ENCODE assay signal across 15 cellular contexts in genomic region chr6:83593395-83593785, GRCh38.
"Had no signal": no experiment of that assay in that cellular context is flagged by ENCODE, and none has a peak within 500 bp of the region (broad histone marks: within the 10 kb centered on the region; RNA-seq: fewer than 3 reads in every experiment).

No MANE protein-coding gene starts in this region.

- DNase-seq: activated CD4-positive, alpha-beta T cell treated with anti-CD3 and anti-CD28 coated beads, Interleukin-2, amount 10 ng/mL, durations not matched to agents 7 days and 5 days; activated CD8-positive, alpha-beta T cell treated with anti-CD3 and anti-CD28 coated beads, Interleukin-2, amount 10 ng/mL, durations not matched to agents 7 days and 5 days; activated naive CD4-positive, alpha-beta T cell treated with anti-CD3 and anti-CD28 coated beads for 36 hours; activated T-cell treated with anti-CD3 and anti-CD28 coated beads, Interleukin-2, amount 50 U/mL, for 4 hours; central memory CD4-positive, alpha-beta T cell; dorsolateral prefrontal cortex; left ventricle myocardium superior; occipital lobe; retina; stimulated activated CD4-positive, alpha-beta T cell treated with anti-CD3 and anti-CD28 coated beads, Interleukin-12 subunit alpha, Interleukin-12 subunit beta, amount 100 ng/mL, for 4 hours; stimulated activated CD4-positive, alpha-beta T cell treated with anti-CD3 and anti-CD28 coated beads, Interleukin-2, amount 100 ng/mL, for 24 hours; transverse colon had no signal

- H3K4me1 ChIP-seq: transverse colon, vagina had no signal

- H3K9me3 Mint-ChIP-seq: activated CD4-positive, alpha-beta T cell treated with anti-CD3 and anti-CD28 coated beads, Interleukin-2, amount 10 ng/mL, durations not matched to agents 7 days and 5 days; activated naive CD4-positive, alpha-beta T cell treated with anti-CD3 and anti-CD28 coated beads for 36 hours; activated T-cell treated with anti-CD3 and anti-CD28 coated beads, Interleukin-2, amount 50 U/mL, for 4 hours; brain; stimulated activated naive CD8-positive, alpha-beta T cell treated with anti-CD3 and anti-CD28 coated beads, Interleukin-15, Interleukin-2, amounts not matched to agents 100 ng/mL and 50 ng/mL, for 24 hours had no signal

- H3K9me3 ChIP-seq: transverse colon, vagina had no signal

- H3K27ac Mint-ChIP-seq: activated CD4-positive, alpha-beta T cell treated with anti-CD3 and anti-CD28 coated beads, Interleukin-2, amount 10 ng/mL, durations not matched to agents 7 days and 5 days; activated CD8-positive, alpha-beta T cell treated with anti-CD3 and anti-CD28 coated beads, Interleukin-2, amount 10 ng/mL, durations not matched to agents 7 days and 5 days; activated naive CD4-positive, alpha-beta T cell treated with anti-CD3 and anti-CD28 coated beads for 36 hours; brain; stimulated activated naive CD8-positive, alpha-beta T cell treated with anti-CD3 and anti-CD28 coated beads, Interleukin-15, Interleukin-2, amounts not matched to agents 100 ng/mL and 50 ng/mL, for 24 hours had no signal

- H3K27me3 Mint-ChIP-seq: activated CD4-positive, alpha-beta T cell treated with anti-CD3 and anti-CD28 coated beads, Interleukin-2, amount 10 ng/mL, durations not matched to agents 7 days and 5 days; stimulated activated naive CD8-positive, alpha-beta T cell treated with anti-CD3 and anti-CD28 coated beads, Interleukin-15, Interleukin-2, amounts not matched to agents 100 ng/mL and 50 ng/mL, for 24 hours had no signal

- H3K4me1 Mint-ChIP-seq: activated CD4-positive, alpha-beta T cell treated with anti-CD3 and anti-CD28 coated beads, Interleukin-2, amount 10 ng/mL, durations not matched to agents 7 days and 5 days had no signal

- ATAC-seq: activated CD8-positive, alpha-beta T cell treated with anti-CD3 and anti-CD28 coated beads, Interleukin-2, amount 10 ng/mL, durations not matched to agents 7 days and 5 days; activated T-cell treated with anti-CD3 and anti-CD28 coated beads, Interleukin-2, amount 50 U/mL, for 4 hours; left ventricle myocardium superior had no signal

- H3K27ac ChIP-seq: dorsolateral prefrontal cortex, transverse colon, vagina had no signal

- H3K36me3 ChIP-seq: transverse colon, vagina had no signal

- H3K27me3 ChIP-seq: dorsolateral prefrontal cortex, transverse colon, vagina had no signal

- H3K4me3 Mint-ChIP-seq: activated CD4-positive, alpha-beta T cell treated with anti-CD3 and anti-CD28 coated beads, Interleukin-2, amount 10 ng/mL, durations not matched to agents 7 days and 5 days; activated CD8-positive, alpha-beta T cell treated with anti-CD3 and anti-CD28 coated beads, Interleukin-2, amount 10 ng/mL, durations not matched to agents 7 days and 5 days; activated naive CD4-positive, alpha-beta T cell treated with anti-CD3 and anti-CD28 coated beads for 36 hours; activated T-cell treated with anti-CD3 and anti-CD28 coated beads, Interleukin-2, amount 50 U/mL, for 4 hours; brain; stimulated activated naive CD8-positive, alpha-beta T cell treated with anti-CD3 and anti-CD28 coated beads, Interleukin-15, Interleukin-2, amounts not matched to agents 100 ng/mL and 50 ng/mL, for 24 hours had no signal

- H3K4me3 ChIP-seq: dorsolateral prefrontal cortex, transverse colon, vagina had no signal
